Comparison of ENCODE assay signal across 17 cellular contexts in genomic region chr1:163509126-163509525, GRCh38.
DNase-seq lines count a peak whose midpoint lies in the region; ATAC-seq and TF ChIP-seq lines count a peak whose summit lies in the region.
"Had no signal": no experiment of that assay in that cellular context is flagged by ENCODE, and none has a peak within 500 bp of the region (broad histone marks: within the 10 kb centered on the region; RNA-seq: fewer than 3 reads in every experiment).

No MANE protein-coding gene starts in this region.

- H3K9me3 ChIP-seq in PC-3 (ENCODE audit: low read length) = no peaks in the 10 kb centered on the region
- H3K9me3 ChIP-seq in heart right ventricle = peaks cover 0 to 5% (median 0%) of the 10 kb centered on the region in 11 donors
- no peaks in the 10 kb centered on the region for H3K9me3 ChIP-seq in ascending aorta

- DNase-seq in DMS53 (lab: John Stamatoyannopoulos, UW) = peak; percentile 49
- DNase-seq in HCEC 1CT = peak; percentile 52
- DNase-seq in PC-3 = peak; percentile 39
- DNase-seq in foreskin keratinocyte = no peak
- DNase-seq in heart right ventricle = no peak
- DNase-seq in ascending aorta (ENCODE audit: low spot score in 2 of 2) = no peak
- DNase-seq: AML-193, DMS153, H7, Kasumi-1, NCI-H1694 treated with DMSO at 0.1 percent for 48 hours, NCI-H510A, Right ventricle myocardium superior, T-cell had no signal

- H3K36me3 ChIP-seq in PC-3 (ENCODE audit: low read depth, low read length) (no peaks in the 10 kb centered on the region), heart right ventricle (no peaks in the 10 kb centered on the region), ascending aorta (no peaks in the 10 kb centered on the region)

- H3K9ac ChIP-seq in PC-3 (ENCODE audit: low read length) = no peak overlapping the region

- TF ChIP-seq CTCF in PC-3 (conservative IDR thresholded peaks at IDR 0.05; ENCODE audit: low read depth, low read length) (no peak), foreskin keratinocyte (conservative IDR thresholded peaks at IDR 0.05) (no peak), heart right ventricle (IDR thresholded peaks at IDR 0.05) (no peak), ascending aorta (IDR thresholded peaks at IDR 0.05) (no peak)

- H4K20me1 ChIP-seq in PC-3 (ENCODE audit: low read length) = no peaks in the 10 kb centered on the region

- BruUV-seq in PC-3 (replicated peaks; lab: Mats Ljungman, UMichigan) = no TSS peak

- no peaks in the 10 kb centered on the region for H3K9me2 ChIP-seq in PC-3 (replicated peaks; ENCODE audit: low read length)

- H3K4me2 ChIP-seq in PC-3 (ENCODE audit: low read length) = no peak overlapping the region

- H3K27ac ChIP-seq in PC-3 (ENCODE audit: low read length) (no peak overlapping the region), foreskin keratinocyte (no peak overlapping the region), heart right ventricle (no peak overlapping the region), ascending aorta (no peak overlapping the region)
- H3K27ac ChIP-seq: C4-2B, SK-N-MC had no signal

- no peak for ATAC-seq in PC-3
- ATAC-seq in foreskin keratinocyte = peak; percentile 25
- no peak for ATAC-seq in GM19351 (IDR thresholded peaks at IDR 0.05; ENCODE audit: unreplicated experiment)
- ATAC-seq in heart right ventricle = no peak
- ATAC-seq: T-cell had no signal

- intact Hi-C loops in PC-3 (cut with micrococcal nuclease) (no loop called here), heart right ventricle (cut with DNase I) (no loop called here), ascending aorta (cut with DNase I) (no loop called here)

- H2AFZ ChIP-seq in PC-3 (ENCODE audit: low read length) = no peak overlapping the region

- H3F3A ChIP-seq in PC-3 (ENCODE audit: low read length, unreplicated experiment) = no peaks in the 10 kb centered on the region

- 0 out of 2 replicates have a peak, but pooled peaks cover 4% of the 10 kb centered on the region for H3K4me1 ChIP-seq in PC-3 (ENCODE audit: insufficient read depth, low read length)
- no peaks in the 10 kb centered on the region for H3K4me1 ChIP-seq in foreskin keratinocyte
- no peaks in the 10 kb centered on the region for H3K4me1 ChIP-seq in heart right ventricle
- no peaks in the 10 kb centered on the region for H3K4me1 ChIP-seq in ascending aorta

- POLR2A ChIA-PET in PC-3 (lab: Charles Lee; ENCODE audit: unreplicated experiment) = no interaction called here

- H3K4me3 ChIP-seq in PC-3 (ENCODE audit: low read length) (no peak overlapping the region), heart right ventricle (no peak overlapping the region), ascending aorta (no peak overlapping the region)
- H3K4me3 ChIP-seq: SK-N-MC had no signal

- CTCF ChIA-PET in PC-3 (lab: Charles Lee) = no interaction called here

- WGBS in heart right ventricle, 2 donors = 71 to 80% methylated on average over 2 of the region's 2 CpGs

- H3K27me3 ChIP-seq in PC-3 (ENCODE audit: low read length) (peaks cover 10% of the 10 kb centered on the region), foreskin keratinocyte (no peaks in the 10 kb centered on the region), heart right ventricle (peaks cover 0 to 8% (median 0%) of the 10 kb centered on the region in 7 donors), ascending aorta (no peaks in the 10 kb centered on the region)

- no peaks in the 10 kb centered on the region for H3K79me2 ChIP-seq in PC-3 (ENCODE audit: low read length)

Comparison
In these comparisons a context has a peak if more than half of its experiments do, and no peak if none do; other contexts are left out.
1. DNase-seq: peak in DMS53 (single experiment), HCEC 1CT (single experiment) and PC-3 (single experiment); none in foreskin keratinocyte (0 of 2), heart right ventricle (0 of 2) and ascending aorta (0 of 2).